In the genomic region with DNA sequence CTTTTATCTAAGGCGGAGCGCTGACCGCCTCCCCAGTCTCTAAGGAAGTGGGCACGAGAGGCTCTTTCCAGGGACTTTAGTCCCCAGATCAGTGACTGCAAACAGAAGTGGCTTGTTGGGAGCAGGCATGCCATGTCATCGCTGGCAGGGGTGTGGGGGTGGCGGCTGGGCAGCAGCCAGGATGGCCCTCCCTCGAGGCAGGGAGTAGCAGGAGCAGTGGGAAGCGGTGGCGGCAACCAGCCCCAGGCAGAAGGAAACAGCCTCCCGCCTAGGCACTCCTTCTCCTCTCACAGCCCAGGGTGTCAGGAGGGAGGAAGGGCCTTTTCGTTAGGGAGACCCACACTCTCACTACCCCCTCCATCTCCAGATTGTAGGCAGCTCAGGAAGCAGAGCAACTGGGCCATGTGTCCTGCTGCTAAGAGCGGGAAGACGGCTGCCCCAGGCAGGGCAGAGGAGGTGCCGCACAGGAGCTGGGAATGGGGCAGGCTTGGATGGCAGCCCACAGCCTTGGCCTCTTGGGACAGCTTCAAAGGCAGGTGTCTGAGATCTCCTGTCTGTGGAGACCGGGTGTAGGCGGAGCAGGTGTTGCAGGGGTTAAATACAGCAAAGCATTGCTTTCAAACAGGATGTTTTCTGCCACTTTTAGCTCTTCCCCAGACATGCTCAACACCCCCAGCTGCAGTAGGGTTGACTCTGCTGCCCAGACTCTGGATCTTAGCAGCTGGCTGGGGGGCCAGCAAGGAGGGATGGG, we compare ENCODE assay signal across 1 cellular context.
TF ChIP-seq lines count a peak whose summit lies in the region.

No MANE protein-coding gene starts in this region.

TF ChIP-seq in GM12878, 131 proteins besides CTCF, POLR2A, EP300 and RAD21 (continued from another document and continues in another):
- TF ChIP-seq ETV6 (conservative IDR thresholded peaks at IDR 0.05 in 1 of 2, IDR thresholded peaks at IDR 0.05 in 1 of 2; ENCODE audit: borderline replicate concordance in 1 of 2, low read depth in 1 of 2): peak in 1 of 2 experiments; percentile 64; a peak in 2 of 4 replicates
- TF ChIP-seq TCF3 (IDR thresholded peaks at IDR 0.05; ENCODE audit: borderline replicate concordance, insufficient read depth, low read depth, low read length): peak; percentile 95
- TF ChIP-seq, protein P1, sequence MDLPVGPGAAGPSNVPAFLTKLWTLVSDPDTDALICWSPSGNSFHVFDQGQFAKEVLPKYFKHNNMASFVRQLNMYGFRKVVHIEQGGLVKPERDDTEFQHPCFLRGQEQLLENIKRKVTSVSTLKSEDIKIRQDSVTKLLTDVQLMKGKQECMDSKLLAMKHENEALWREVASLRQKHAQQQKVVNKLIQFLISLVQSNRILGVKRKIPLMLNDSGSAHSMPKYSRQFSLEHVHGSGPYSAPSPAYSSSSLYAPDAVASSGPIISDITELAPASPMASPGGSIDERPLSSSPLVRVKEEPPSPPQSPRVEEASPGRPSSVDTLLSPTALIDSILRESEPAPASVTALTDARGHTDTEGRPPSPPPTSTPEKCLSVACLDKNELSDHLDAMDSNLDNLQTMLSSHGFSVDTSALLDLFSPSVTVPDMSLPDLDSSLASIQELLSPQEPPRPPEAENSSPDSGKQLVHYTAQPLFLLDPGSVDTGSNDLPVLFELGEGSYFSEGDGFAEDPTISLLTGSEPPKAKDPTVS (IDR thresholded peaks at IDR 0.05; ENCODE audit: low read depth, low read length): no peak
- TF ChIP-seq MEF2A (IDR thresholded peaks at IDR 0.05; ENCODE audit: insufficient read depth, low read depth, low read length): peak; percentile 94
- TF ChIP-seq, protein P2, sequence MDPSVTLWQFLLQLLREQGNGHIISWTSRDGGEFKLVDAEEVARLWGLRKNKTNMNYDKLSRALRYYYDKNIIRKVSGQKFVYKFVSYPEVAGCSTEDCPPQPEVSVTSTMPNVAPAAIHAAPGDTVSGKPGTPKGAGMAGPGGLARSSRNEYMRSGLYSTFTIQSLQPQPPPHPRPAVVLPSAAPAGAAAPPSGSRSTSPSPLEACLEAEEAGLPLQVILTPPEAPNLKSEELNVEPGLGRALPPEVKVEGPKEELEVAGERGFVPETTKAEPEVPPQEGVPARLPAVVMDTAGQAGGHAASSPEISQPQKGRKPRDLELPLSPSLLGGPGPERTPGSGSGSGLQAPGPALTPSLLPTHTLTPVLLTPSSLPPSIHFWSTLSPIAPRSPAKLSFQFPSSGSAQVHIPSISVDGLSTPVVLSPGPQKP (IDR thresholded peaks at IDR 0.05; ENCODE audit: low read depth, low read length): no peak
- peak; percentile 90 for TF ChIP-seq DPF2 (IDR thresholded peaks at IDR 0.05)
- TF ChIP-seq, protein P3, sequence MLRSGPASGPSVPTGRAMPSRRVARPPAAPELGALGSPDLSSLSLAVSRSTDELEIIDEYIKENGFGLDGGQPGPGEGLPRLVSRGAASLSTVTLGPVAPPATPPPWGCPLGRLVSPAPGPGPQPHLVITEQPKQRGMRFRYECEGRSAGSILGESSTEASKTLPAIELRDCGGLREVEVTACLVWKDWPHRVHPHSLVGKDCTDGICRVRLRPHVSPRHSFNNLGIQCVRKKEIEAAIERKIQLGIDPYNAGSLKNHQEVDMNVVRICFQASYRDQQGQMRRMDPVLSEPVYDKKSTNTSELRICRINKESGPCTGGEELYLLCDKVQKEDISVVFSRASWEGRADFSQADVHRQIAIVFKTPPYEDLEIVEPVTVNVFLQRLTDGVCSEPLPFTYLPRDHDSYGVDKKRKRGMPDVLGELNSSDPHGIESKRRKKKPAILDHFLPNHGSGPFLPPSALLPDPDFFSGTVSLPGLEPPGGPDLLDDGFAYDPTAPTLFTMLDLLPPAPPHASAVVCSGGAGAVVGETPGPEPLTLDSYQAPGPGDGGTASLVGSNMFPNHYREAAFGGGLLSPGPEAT (IDR thresholded peaks at IDR 0.05; ENCODE audit: low read depth): peak; percentile 75
- TF ChIP-seq NFYA (IDR thresholded peaks at IDR 0.05; ENCODE audit: borderline replicate concordance, low read depth, low read length): no peak
- no peak for TF ChIP-seq KDM1A (IDR thresholded peaks at IDR 0.05; ENCODE audit: borderline replicate concordance)
- peak; percentile 85 for TF ChIP-seq NFIC (IDR thresholded peaks at IDR 0.05; ENCODE audit: low read depth, low read length)
- no peak for TF ChIP-seq SRF (IDR thresholded peaks at IDR 0.05; ENCODE audit: low read depth in 2 of 2, low read length in 2 of 2)
- TF ChIP-seq FOXM1 (IDR thresholded peaks at IDR 0.05; ENCODE audit: low read depth, low read length): peak; percentile 93
- TF ChIP-seq, protein P4, sequence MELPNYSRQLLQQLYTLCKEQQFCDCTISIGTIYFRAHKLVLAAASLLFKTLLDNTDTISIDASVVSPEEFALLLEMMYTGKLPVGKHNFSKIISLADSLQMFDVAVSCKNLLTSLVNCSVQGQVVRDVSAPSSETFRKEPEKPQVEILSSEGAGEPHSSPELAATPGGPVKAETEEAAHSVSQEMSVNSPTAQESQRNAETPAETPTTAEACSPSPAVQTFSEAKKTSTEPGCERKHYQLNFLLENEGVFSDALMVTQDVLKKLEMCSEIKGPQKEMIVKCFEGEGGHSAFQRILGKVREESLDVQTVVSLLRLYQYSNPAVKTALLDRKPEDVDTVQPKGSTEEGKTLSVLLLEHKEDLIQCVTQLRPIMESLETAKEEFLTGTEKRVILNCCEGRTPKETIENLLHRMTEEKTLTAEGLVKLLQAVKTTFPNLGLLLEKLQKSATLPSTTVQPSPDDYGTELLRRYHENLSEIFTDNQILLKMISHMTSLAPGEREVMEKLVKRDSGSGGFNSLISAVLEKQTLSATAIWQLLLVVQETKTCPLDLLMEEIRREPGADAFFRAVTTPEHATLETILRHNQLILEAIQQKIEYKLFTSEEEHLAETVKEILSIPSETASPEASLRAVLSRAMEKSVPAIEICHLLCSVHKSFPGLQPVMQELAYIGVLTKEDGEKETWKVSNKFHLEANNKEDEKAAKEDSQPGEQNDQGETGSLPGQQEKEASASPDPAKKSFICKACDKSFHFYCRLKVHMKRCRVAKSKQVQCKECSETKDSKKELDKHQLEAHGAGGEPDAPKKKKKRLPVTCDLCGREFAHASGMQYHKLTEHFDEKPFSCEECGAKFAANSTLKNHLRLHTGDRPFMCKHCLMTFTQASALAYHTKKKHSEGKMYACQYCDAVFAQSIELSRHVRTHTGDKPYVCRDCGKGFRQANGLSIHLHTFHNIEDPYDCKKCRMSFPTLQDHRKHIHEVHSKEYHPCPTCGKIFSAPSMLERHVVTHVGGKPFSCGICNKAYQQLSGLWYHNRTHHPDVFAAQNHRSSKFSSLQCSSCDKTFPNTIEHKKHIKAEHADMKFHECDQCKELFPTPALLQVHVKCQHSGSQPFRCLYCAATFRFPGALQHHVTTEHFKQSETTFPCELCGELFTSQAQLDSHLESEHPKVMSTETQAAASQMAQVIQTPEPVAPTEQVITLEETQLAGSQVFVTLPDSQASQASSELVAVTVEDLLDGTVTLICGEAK (IDR thresholded peaks at IDR 0.05; ENCODE audit: borderline replicate concordance): no peak
- no peak for TF ChIP-seq POLR2AphosphoS2 (IDR thresholded peaks at IDR 0.05; ENCODE audit: low read depth, low read length)
- peak; percentile 93; the same call in 1 of the 2 replicates for TF ChIP-seq TBL1XR1 (IDR thresholded peaks at IDR 0.05; ENCODE audit: low read depth, low read length)
- TF ChIP-seq, protein P5, sequence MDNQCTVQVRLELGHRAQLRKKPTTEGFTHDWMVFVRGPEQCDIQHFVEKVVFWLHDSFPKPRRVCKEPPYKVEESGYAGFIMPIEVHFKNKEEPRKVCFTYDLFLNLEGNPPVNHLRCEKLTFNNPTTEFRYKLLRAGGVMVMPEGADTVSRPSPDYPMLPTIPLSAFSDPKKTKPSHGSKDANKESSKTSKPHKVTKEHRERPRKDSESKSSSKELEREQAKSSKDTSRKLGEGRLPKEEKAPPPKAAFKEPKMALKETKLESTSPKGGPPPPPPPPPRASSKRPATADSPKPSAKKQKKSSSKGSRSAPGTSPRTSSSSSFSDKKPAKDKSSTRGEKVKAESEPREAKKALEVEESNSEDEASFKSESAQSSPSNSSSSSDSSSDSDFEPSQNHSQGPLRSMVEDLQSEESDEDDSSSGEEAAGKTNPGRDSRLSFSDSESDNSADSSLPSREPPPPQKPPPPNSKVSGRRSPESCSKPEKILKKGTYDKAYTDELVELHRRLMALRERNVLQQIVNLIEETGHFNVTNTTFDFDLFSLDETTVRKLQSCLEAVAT (IDR thresholded peaks at IDR 0.05): peak; percentile 61
- no peak; the same call in 1 of the 2 replicates for TF ChIP-seq BMI1 (IDR thresholded peaks at IDR 0.05; ENCODE audit: borderline replicate concordance)
- TF ChIP-seq CHD4 (IDR thresholded peaks at IDR 0.05): no peak
- TF ChIP-seq JUNB (IDR thresholded peaks at IDR 0.05): 0 out of 2 replicates have a peak, but pooled peaks have one; percentile 6
- TF ChIP-seq CBFB (IDR thresholded peaks at IDR 0.05; ENCODE audit: low read depth): peak; percentile 78
- peak; percentile 95 for TF ChIP-seq MEF2B (IDR thresholded peaks at IDR 0.05; ENCODE audit: partially characterized antibody, poor library complexity, severe bottlenecking)
- peak; percentile 94 for TF ChIP-seq EED (IDR thresholded peaks at IDR 0.05; ENCODE audit: low read depth)
- TF ChIP-seq YY1 (IDR thresholded peaks at IDR 0.05; ENCODE audit: low read depth, low read length): peak; percentile 21; the same call in 1 of the 2 replicates
- TF ChIP-seq ZNF207 (IDR thresholded peaks at IDR 0.05; ENCODE audit: borderline replicate concordance): 0 out of 2 replicates have a peak, but pooled peaks have one; percentile 26
- TF ChIP-seq IKZF2 (IDR thresholded peaks at IDR 0.05): peak; percentile 91 to 93
- no peak for TF ChIP-seq RELA (IDR thresholded peaks at IDR 0.05; ENCODE audit: borderline replicate concordance, partially characterized antibody)
- peak; percentile 92 for TF ChIP-seq CREM (IDR thresholded peaks at IDR 0.05; ENCODE audit: low read depth)
- peak; percentile 85; the same call in 1 of the 2 replicates for TF ChIP-seq MTA3 (IDR thresholded peaks at IDR 0.05; ENCODE audit: borderline replicate concordance, low read length)
- TF ChIP-seq BHLHE40 (IDR thresholded peaks at IDR 0.05; ENCODE audit: borderline replicate concordance in 1 of 2, low read depth in 2 of 2, low read length in 1 of 2): peak; percentile 35 to 50; a peak in 3 of 4 replicates
- TF ChIP-seq MXI1 (IDR thresholded peaks at IDR 0.05; ENCODE audit: low read depth, low read length): peak; percentile 49; the same call in 1 of the 2 replicates
- TF ChIP-seq RUNX3 (IDR thresholded peaks at IDR 0.05; ENCODE audit: low read length): peak; percentile 88
- TF ChIP-seq ZZZ3 (IDR thresholded peaks at IDR 0.05; ENCODE audit: control insufficient read depth, insufficient read length, low read depth): no peak
- TF ChIP-seq, protein P6, sequence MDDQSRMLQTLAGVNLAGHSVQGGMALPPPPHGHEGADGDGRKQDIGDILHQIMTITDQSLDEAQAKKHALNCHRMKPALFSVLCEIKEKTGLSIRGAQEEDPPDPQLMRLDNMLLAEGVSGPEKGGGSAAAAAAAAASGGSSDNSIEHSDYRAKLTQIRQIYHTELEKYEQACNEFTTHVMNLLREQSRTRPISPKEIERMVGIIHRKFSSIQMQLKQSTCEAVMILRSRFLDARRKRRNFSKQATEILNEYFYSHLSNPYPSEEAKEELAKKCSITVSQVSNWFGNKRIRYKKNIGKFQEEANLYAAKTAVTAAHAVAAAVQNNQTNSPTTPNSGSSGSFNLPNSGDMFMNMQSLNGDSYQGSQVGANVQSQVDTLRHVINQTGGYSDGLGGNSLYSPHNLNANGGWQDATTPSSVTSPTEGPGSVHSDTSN (IDR thresholded peaks at IDR 0.05; ENCODE audit: insufficient replicate concordance, low read depth, low read length): peak; percentile 77
- TF ChIP-seq, protein P7, sequence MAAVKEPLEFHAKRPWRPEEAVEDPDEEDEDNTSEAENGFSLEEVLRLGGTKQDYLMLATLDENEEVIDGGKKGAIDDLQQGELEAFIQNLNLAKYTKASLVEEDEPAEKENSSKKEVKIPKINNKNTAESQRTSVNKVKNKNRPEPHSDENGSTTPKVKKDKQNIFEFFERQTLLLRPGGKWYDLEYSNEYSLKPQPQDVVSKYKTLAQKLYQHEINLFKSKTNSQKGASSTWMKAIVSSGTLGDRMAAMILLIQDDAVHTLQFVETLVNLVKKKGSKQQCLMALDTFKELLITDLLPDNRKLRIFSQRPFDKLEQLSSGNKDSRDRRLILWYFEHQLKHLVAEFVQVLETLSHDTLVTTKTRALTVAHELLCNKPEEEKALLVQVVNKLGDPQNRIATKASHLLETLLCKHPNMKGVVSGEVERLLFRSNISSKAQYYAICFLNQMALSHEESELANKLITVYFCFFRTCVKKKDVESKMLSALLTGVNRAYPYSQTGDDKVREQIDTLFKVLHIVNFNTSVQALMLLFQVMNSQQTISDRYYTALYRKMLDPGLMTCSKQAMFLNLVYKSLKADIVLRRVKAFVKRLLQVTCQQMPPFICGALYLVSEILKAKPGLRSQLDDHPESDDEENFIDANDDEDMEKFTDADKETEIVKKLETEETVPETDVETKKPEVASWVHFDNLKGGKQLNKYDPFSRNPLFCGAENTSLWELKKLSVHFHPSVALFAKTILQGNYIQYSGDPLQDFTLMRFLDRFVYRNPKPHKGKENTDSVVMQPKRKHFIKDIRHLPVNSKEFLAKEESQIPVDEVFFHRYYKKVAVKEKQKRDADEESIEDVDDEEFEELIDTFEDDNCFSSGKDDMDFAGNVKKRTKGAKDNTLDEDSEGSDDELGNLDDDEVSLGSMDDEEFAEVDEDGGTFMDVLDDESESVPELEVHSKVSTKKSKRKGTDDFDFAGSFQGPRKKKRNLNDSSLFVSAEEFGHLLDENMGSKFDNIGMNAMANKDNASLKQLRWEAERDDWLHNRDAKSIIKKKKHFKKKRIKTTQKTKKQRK (IDR thresholded peaks at IDR 0.05; ENCODE audit: low read depth, low read length): no peak
- TF ChIP-seq, protein P8, sequence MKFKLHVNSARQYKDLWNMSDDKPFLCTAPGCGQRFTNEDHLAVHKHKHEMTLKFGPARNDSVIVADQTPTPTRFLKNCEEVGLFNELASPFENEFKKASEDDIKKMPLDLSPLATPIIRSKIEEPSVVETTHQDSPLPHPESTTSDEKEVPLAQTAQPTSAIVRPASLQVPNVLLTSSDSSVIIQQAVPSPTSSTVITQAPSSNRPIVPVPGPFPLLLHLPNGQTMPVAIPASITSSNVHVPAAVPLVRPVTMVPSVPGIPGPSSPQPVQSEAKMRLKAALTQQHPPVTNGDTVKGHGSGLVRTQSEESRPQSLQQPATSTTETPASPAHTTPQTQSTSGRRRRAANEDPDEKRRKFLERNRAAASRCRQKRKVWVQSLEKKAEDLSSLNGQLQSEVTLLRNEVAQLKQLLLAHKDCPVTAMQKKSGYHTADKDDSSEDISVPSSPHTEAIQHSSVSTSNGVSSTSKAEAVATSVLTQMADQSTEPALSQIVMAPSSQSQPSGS (IDR thresholded peaks at IDR 0.05; ENCODE audit: low read length): peak; percentile 46; the same call in 1 of the 2 replicates
- TF ChIP-seq, protein P9, sequence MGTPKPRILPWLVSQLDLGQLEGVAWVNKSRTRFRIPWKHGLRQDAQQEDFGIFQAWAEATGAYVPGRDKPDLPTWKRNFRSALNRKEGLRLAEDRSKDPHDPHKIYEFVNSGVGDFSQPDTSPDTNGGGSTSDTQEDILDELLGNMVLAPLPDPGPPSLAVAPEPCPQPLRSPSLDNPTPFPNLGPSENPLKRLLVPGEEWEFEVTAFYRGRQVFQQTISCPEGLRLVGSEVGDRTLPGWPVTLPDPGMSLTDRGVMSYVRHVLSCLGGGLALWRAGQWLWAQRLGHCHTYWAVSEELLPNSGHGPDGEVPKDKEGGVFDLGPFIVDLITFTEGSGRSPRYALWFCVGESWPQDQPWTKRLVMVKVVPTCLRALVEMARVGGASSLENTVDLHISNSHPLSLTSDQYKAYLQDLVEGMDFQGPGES (IDR thresholded peaks at IDR 0.05): no peak
